In genomic region chr11:695606-696381, GRCh38 we compare ENCODE assay signal across 8 cellular contexts.
DNase-seq lines count a peak whose midpoint lies in the region; ATAC-seq, FAIRE-seq and TF ChIP-seq lines count a peak whose summit lies in the region.

Gene TMEM80, plus strand, starts transcription at chr11:695816. Its CDS starts 12 bp downstream, at chr11:695828.

- peak within 1 kb of the TSS; percentile 80 for H3K4me3 ChIP-seq in astrocyte of the spinal cord (ENCODE audit: low read depth, low read length)
- peak within 1 kb of the TSS; percentile 73 for H3K4me3 ChIP-seq in retinal pigment epithelial cell (ENCODE audit: low read length)

- ATAC-seq in GM18505 (IDR thresholded peaks at IDR 0.05; ENCODE audit: unreplicated experiment): peak; percentile 68
- peak; percentile 75 for ATAC-seq in HG02970 (IDR thresholded peaks at IDR 0.05; ENCODE audit: low FRiP score, unreplicated experiment)

- peak; percentile 98 for DNase-seq in NCI-H2029 (lab: John Stamatoyannopoulos, UW)
- peak; percentile 94 for DNase-seq in T1000 (lab: John Stamatoyannopoulos, UW)
- DNase-seq in astrocyte of the spinal cord (ENCODE audit: low read depth, low spot score): peak; percentile 99
- DNase-seq in hypothalamus (lab: John Stamatoyannopoulos, UW): peak in 50 of 51 donors; percentile 82 to 99 (median 97)
- DNase-seq in retinal pigment epithelial cell (ENCODE audit: low read depth): peak; percentile 89
- DNase-seq in D721Med (ENCODE audit: insufficient read length, low spot score): no peak

- FAIRE-seq in D721Med (lab: Jason Lieb, UNC): no peak

- TF ChIP-seq CTCF in astrocyte of the spinal cord (IDR thresholded peaks at IDR 0.05; ENCODE audit: low read depth, low read length) (no peak), retinal pigment epithelial cell (conservative IDR thresholded peaks at IDR 0.05; ENCODE audit: low read depth, low read length) (no peak), D721Med (IDR thresholded peaks at IDR 0.05; ENCODE audit: insufficient read depth, missing control alignments) (no peak)

- in situ Hi-C loops in astrocyte of the spinal cord (cut with HindIII; ENCODE audit: low sequenced_read_pairs): no loop called here

- TF ChIP-seq POLR2A in GM18505 (IDR thresholded peaks at IDR 0.05; ENCODE audit: borderline replicate concordance, extremely low read depth, insufficient read depth, insufficient read length): peak; percentile 74
